ENCODE assay signal across 1 cellular context in genomic region chr1:207424570-207425131, GRCh38.
TF ChIP-seq lines count a peak whose summit lies in the region.

No MANE protein-coding gene starts in this region.

TF ChIP-seq in GM12878, 131 proteins besides CTCF, POLR2A, EP300 and RAD21 (continued from another document):
- no peak for TF ChIP-seq ZBTB11 (CRISPR knock-in tag; IDR thresholded peaks at IDR 0.05)
- no peak for TF ChIP-seq LARP7 (IDR thresholded peaks at IDR 0.05)
- no peak for TF ChIP-seq RB1 (IDR thresholded peaks at IDR 0.05; ENCODE audit: borderline replicate concordance)
- no peak for TF ChIP-seq ASH2L (IDR thresholded peaks at IDR 0.05; ENCODE audit: borderline replicate concordance, low read depth)
- TF ChIP-seq YY1 (IDR thresholded peaks at IDR 0.05; ENCODE audit: low read depth, low read length), result no peak
- no peak for TF ChIP-seq USF1 (IDR thresholded peaks at IDR 0.05; ENCODE audit: borderline replicate concordance, extremely low read length, insufficient read depth, low read depth, low read length)
- no peak for TF ChIP-seq SMARCA5 (IDR thresholded peaks at IDR 0.05)
- TF ChIP-seq HCFC1 (IDR thresholded peaks at IDR 0.05; ENCODE audit: low read length), result no peak
- no peak for TF ChIP-seq MEF2A (IDR thresholded peaks at IDR 0.05; ENCODE audit: insufficient read depth, low read depth, low read length)
- no peak for TF ChIP-seq ZNF622 (IDR thresholded peaks at IDR 0.05)
- TF ChIP-seq ZBED1 (IDR thresholded peaks at IDR 0.05; ENCODE audit: borderline replicate concordance), result no peak
- no peak for TF ChIP-seq CHD4 (IDR thresholded peaks at IDR 0.05)
- TF ChIP-seq CEBPB (IDR thresholded peaks at IDR 0.05; ENCODE audit: borderline replicate concordance in 1 of 2, low read depth in 2 of 2, low read length in 2 of 2), result no peak
- TF ChIP-seq TBL1XR1 (IDR thresholded peaks at IDR 0.05; ENCODE audit: low read depth, low read length), result no peak
- TF ChIP-seq ZZZ3 (IDR thresholded peaks at IDR 0.05; ENCODE audit: control insufficient read depth, insufficient read length, low read depth), result no peak
- no peak for TF ChIP-seq NFYA (IDR thresholded peaks at IDR 0.05; ENCODE audit: borderline replicate concordance, low read depth, low read length)
- no peak for TF ChIP-seq BCL11A (IDR thresholded peaks at IDR 0.05; ENCODE audit: low read depth, low read length)
- no peak for TF ChIP-seq PAX5 (IDR thresholded peaks at IDR 0.05; ENCODE audit: borderline replicate concordance, low read depth, low read length)
- peak; percentile 64; the same call in 1 of the 2 replicates for TF ChIP-seq EED (IDR thresholded peaks at IDR 0.05; ENCODE audit: low read depth)
- TF ChIP-seq RELB (IDR thresholded peaks at IDR 0.05; ENCODE audit: low read depth), result peak; percentile 23; the same call in 1 of the 2 replicates
- peak; percentile 40 for TF ChIP-seq BCL3 (IDR thresholded peaks at IDR 0.05; ENCODE audit: borderline replicate concordance, insufficient read depth, low read depth, low read length, poor library complexity, severe bottlenecking)
- TF ChIP-seq TCF3 (IDR thresholded peaks at IDR 0.05; ENCODE audit: borderline replicate concordance, insufficient read depth, low read depth, low read length), result no peak
- no peak for TF ChIP-seq KLF5 (IDR thresholded peaks at IDR 0.05; ENCODE audit: partially characterized antibody)
- TF ChIP-seq GABPA (IDR thresholded peaks at IDR 0.05; ENCODE audit: low read depth), result no peak
- TF ChIP-seq CBFB (IDR thresholded peaks at IDR 0.05; ENCODE audit: low read depth), result no peak
- peak; percentile 70 to 71; a peak in 3 of 4 replicates for TF ChIP-seq IKZF2 (IDR thresholded peaks at IDR 0.05)
- TF ChIP-seq ZNF217 (IDR thresholded peaks at IDR 0.05), result no peak
- TF ChIP-seq IRF4 (IDR thresholded peaks at IDR 0.05; ENCODE audit: low read depth, low read length), result no peak
- no peak for TF ChIP-seq RFX5 (IDR thresholded peaks at IDR 0.05; ENCODE audit: low read depth, low read length)
- peak; percentile 46; the same call in 1 of the 2 replicates for TF ChIP-seq POLR2AphosphoS5 (IDR thresholded peaks at IDR 0.05; ENCODE audit: low read length)
- no peak for TF ChIP-seq ZNF24 (IDR thresholded peaks at IDR 0.05)
- TF ChIP-seq NR2F1 (conservative IDR thresholded peaks at IDR 0.05), result no peak
- TF ChIP-seq ZNF592 (IDR thresholded peaks at IDR 0.05), result no peak
- no peak for TF ChIP-seq IRF3 (IDR thresholded peaks at IDR 0.05)
- no peak for TF ChIP-seq IRF5 (IDR thresholded peaks at IDR 0.05; ENCODE audit: borderline replicate concordance)
- TF ChIP-seq DPF2 (IDR thresholded peaks at IDR 0.05), result no peak
- TF ChIP-seq REST (IDR thresholded peaks at IDR 0.05; ENCODE audit: low read depth, low read length), result no peak
- peak; percentile 39; the same call in 1 of the 2 replicates for TF ChIP-seq CREM (IDR thresholded peaks at IDR 0.05; ENCODE audit: low read depth)
- no peak for TF ChIP-seq BACH1 (IDR thresholded peaks at IDR 0.05; ENCODE audit: borderline replicate concordance)
- TF ChIP-seq NR2C1 (IDR thresholded peaks at IDR 0.05), result no peak
- no peak for TF ChIP-seq PML (IDR thresholded peaks at IDR 0.05; ENCODE audit: low read length)
- peak; percentile 59; the same call in 1 of the 2 replicates for TF ChIP-seq MTA2 (IDR thresholded peaks at IDR 0.05; ENCODE audit: low read depth)
- no peak for TF ChIP-seq NFIC (IDR thresholded peaks at IDR 0.05; ENCODE audit: low read depth, low read length)
- no peak for TF ChIP-seq CREB1 (IDR thresholded peaks at IDR 0.05; ENCODE audit: low read depth)
- 0 out of 2 replicates have a peak, but pooled peaks have one; percentile 2 for TF ChIP-seq SMC3 (IDR thresholded peaks at IDR 0.05; ENCODE audit: borderline replicate concordance, low read length)
- TF ChIP-seq IKZF1 (conservative IDR thresholded peaks at IDR 0.05), result peak; percentile 70
TF ChIP-seq in GM12878: peak in this region for 14.
